ENCODE assay signal across 9 cellular contexts in the genomic region with DNA sequence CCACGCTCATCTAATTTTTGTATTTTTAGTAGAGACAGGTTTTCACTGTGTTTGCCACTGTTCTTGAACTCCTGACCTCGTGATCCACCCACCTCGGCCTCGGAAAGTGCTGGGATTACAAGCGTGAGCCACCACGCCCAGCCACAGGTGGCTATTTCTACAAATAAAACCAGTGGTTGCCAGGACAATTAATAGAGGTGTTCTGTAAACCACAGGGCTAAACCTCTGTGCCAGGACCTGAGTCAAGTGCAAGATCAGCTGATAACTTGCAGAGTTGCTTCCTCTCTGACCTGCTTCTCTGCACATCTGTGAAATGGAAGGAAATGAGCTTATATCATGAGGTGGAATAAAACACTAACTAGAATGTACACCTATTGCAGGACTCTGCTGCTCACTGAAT.
A peak's percentile ranks its signal among the peaks of the same experiment; 100 is the strongest.
DNase-seq lines count a peak whose midpoint lies in the region; ATAC-seq and TF ChIP-seq lines count a peak whose summit lies in the region.
"Had no signal": no experiment of that assay in that cellular context is flagged by ENCODE, and none has a peak within 500 bp of the region (broad histone marks: within the 10 kb centered on the region; RNA-seq: fewer than 3 reads in every experiment).

No MANE protein-coding gene starts in this region.

- TF ChIP-seq CTCF in GM06990 (IDR thresholded peaks at IDR 0.05; ENCODE audit: insufficient read depth, low read length, poor library complexity, severe bottlenecking) (no peak), HFFc6 (IDR thresholded peaks at IDR 0.05) (no peak), RWPE1 (conservative IDR thresholded peaks at IDR 0.05; ENCODE audit: low read depth) (no peak), fibroblast of lung (conservative IDR thresholded peaks at IDR 0.05 in 1 of 2, IDR thresholded peaks at IDR 0.05 in 1 of 2; ENCODE audit: low read depth in 1 of 2, low read length in 2 of 2) (no peak), CD14-positive monocyte (IDR thresholded peaks at IDR 0.05) (no peak), endothelial cell (IDR thresholded peaks at IDR 0.05; ENCODE audit: unreplicated experiment) (no peak)

- H4K20me1 ChIP-seq in fibroblast of lung (ENCODE audit: control insufficient read depth, extremely low read depth, insufficient read depth, low read length) = no peaks in the 10 kb centered on the region

- peaks cover 74% of the 10 kb centered on the region for H3K4me1 Mint-ChIP-seq in HFFc6 (ENCODE audit: low read depth)
- peaks cover 64% of the 10 kb centered on the region for H3K4me1 Mint-ChIP-seq in CD14-positive monocyte
- no peaks in the 10 kb centered on the region for H3K4me1 Mint-ChIP-seq in endothelial cell (ENCODE audit: unreplicated experiment)

- H3K27me3 Mint-ChIP-seq in HFFc6 (ENCODE audit: insufficient read depth) (no peaks in the 10 kb centered on the region; the same call in 1 of the 2 replicates), CD14-positive monocyte (ENCODE audit: low read depth in 3 of 3) (peaks cover 0 to 10% (median 4%) of the 10 kb centered on the region in 3 donors), endothelial cell (ENCODE audit: unreplicated experiment) (no peaks in the 10 kb centered on the region)

- H3K27ac Mint-ChIP-seq in HFFc6 (peak overlapping the region; percentile 71), CD14-positive monocyte (no peak overlapping the region), endothelial cell (ENCODE audit: unreplicated experiment) (no peak overlapping the region)

- H3K27ac ChIP-seq in RWPE1 (peak overlapping the region; percentile 45), fibroblast of lung (ENCODE audit: insufficient read depth, low read length) (peak overlapping the region; percentile 82)

- H3K4me3 ChIP-seq in GM06990 (replicated peaks; ENCODE audit: low read depth, low read length) (no peak overlapping the region), fibroblast of lung (replicated peaks in 1 of 4; ENCODE audit: control extremely low read depth in 1 of 4, insufficient read depth in 1 of 4, low read depth in 3 of 4, low read length in 4 of 4) (no peak overlapping the region)

- H3K36me3 ChIP-seq in GM06990 (ENCODE audit: control insufficient read depth, insufficient read depth, low read length) = no peaks in the 10 kb centered on the region
- no peaks in the 10 kb centered on the region for H3K36me3 ChIP-seq in fibroblast of lung (ENCODE audit: control insufficient read depth, insufficient read depth, low read length)

- H3K36me3 Mint-ChIP-seq in HFFc6 (ENCODE audit: low read depth) (no peaks in the 10 kb centered on the region), CD14-positive monocyte (peaks cover 0 to 6% of the 10 kb centered on the region in 2 donors), endothelial cell (ENCODE audit: low read depth, unreplicated experiment) (no peaks in the 10 kb centered on the region)

- POLR2A ChIA-PET in RWPE1 (lab: Yijun Ruan, JAX; ENCODE audit: low non-redundant PET) = no interaction called here

- H3K9me3 Mint-ChIP-seq in HFFc6 = no peaks in the 10 kb centered on the region
- H3K9me3 Mint-ChIP-seq in CD14-positive monocyte = peaks cover 0 to 3% (median 0%) of the 10 kb centered on the region in 7 donors
- H3K9me3 Mint-ChIP-seq in endothelial cell (ENCODE audit: unreplicated experiment) = no peaks in the 10 kb centered on the region

- no peaks in the 10 kb centered on the region for H3K9me3 ChIP-seq in fibroblast of lung (ENCODE audit: control insufficient read depth, insufficient read depth, low read depth, low read length)

- peaks cover 41% of the 10 kb centered on the region for H3K4me1 ChIP-seq in fibroblast of lung (ENCODE audit: control insufficient read depth, extremely low read depth, insufficient read depth, low read length)

- H3K27me3 ChIP-seq in GM06990 (replicated peaks; ENCODE audit: control insufficient read depth, insufficient read depth, low read length) = no peaks in the 10 kb centered on the region; the same call in 1 of the 2 replicates
- no peaks in the 10 kb centered on the region for H3K27me3 ChIP-seq in fibroblast of lung (ENCODE audit: control insufficient read depth, insufficient read depth, low read length)

- H3K4me2 ChIP-seq in fibroblast of lung (ENCODE audit: extremely low read depth, insufficient read depth, low read length) = no peak overlapping the region

- no peak overlapping the region for H3K4me3 Mint-ChIP-seq in HFFc6
- H3K4me3 Mint-ChIP-seq in CD14-positive monocyte = no peak overlapping the region
- no peak overlapping the region for H3K4me3 Mint-ChIP-seq in endothelial cell (ENCODE audit: unreplicated experiment)

- no peak overlapping the region for H3K9ac ChIP-seq in fibroblast of lung (ENCODE audit: insufficient read depth, low read length)

- no peaks in the 10 kb centered on the region for H3K79me2 ChIP-seq in fibroblast of lung (ENCODE audit: control insufficient read depth, insufficient read depth, low read length)

- peak; percentile 26 for DNase-seq in GM06990 (ENCODE audit: extremely low read depth, insufficient read length)
- no peak for DNase-seq in HFFc6
- DNase-seq in RWPE1 (ENCODE audit: low spot score) = peak; percentile 42
- peak in 1 of 2 donors; percentile 78 for DNase-seq in fibroblast of lung (ENCODE audit: low read depth in 2 of 2)
- no peak for DNase-seq in CD14-positive monocyte (ENCODE audit: low spot score)
- DNase-seq in endothelial cell (ENCODE audit: low spot score) = no peak
- DNase-seq in stimulated activated CD4-positive, alpha-beta T cell treated with anti-CD3 and anti-CD28 coated beads, Interleukin-2, amount 100 ng/mL, for 48 hours = no peak
- DNase-seq: effector CD8-positive, alpha-beta T cell had no signal

- H2AFZ ChIP-seq in fibroblast of lung (ENCODE audit: low read length) = no peak overlapping the region

- CTCF ChIA-PET in RWPE1 (lab: Yijun Ruan, JAX) = interaction anchor here (0.8 to 0.9 kb wide), 2 partner anchors 8 to 40 kb away, joined by 3 read pairs; no protein-coding TSS in a partner anchor

- no peak for ATAC-seq in HG03135 (IDR thresholded peaks at IDR 0.05; ENCODE audit: unreplicated experiment)

- intact Hi-C loops in CD14-positive monocyte (cut with micrococcal nuclease) = no loop called here

Comparison
In these comparisons a context has a peak if more than half of its experiments do, and no peak if none do; other contexts are left out.
1. DNase-seq: peak in GM06990 (single experiment) and RWPE1 (single experiment); none in HFFc6 (single experiment), CD14-positive monocyte (single experiment), endothelial cell (single experiment) and stimulated activated CD4-positive, alpha-beta T cell treated with anti-CD3 and anti-CD28 coated beads, Interleukin-2, amount 100 ng/mL, for 48 hours (0 of 2).